Comparison of ENCODE assay signal across 7 cellular contexts in genomic region chr1:206674745-206675175, GRCh38. TPM values are rescaled to one million over a fixed set of nuclear protein-coding genes. Genes with fewer than 3 reads are reported as not detected.
DNase-seq lines count a peak whose midpoint lies in the region; ATAC-seq, FAIRE-seq and TF ChIP-seq lines count a peak whose summit lies in the region.

No MANE protein-coding gene starts in this region.

- no peak for TF ChIP-seq RAD21 in K562 (CRISPR knock-in tag; conservative IDR thresholded peaks at IDR 0.05 in 1 of 2, IDR thresholded peaks at IDR 0.05 in 1 of 2)

- no peak overlapping the region; the same call in 2 of the 3 replicates for H3K27ac ChIP-seq in K562 (ENCODE audit: extremely low read depth, low read depth, low read length)
- H3K27ac ChIP-seq in thyroid gland, result peak overlapping the region; percentile 75 to 95 (median 75)
- no peak overlapping the region for H3K27ac ChIP-seq in naive thymus-derived CD4-positive, alpha-beta T cell (ENCODE audit: low read depth, low read length)

- 62% methylated on average over 1 of the region's 1 CpG for WGBS in K562 (ENCODE audit: insufficient coverage, low coverage, missing lambda C conversion rate)
- WGBS in thyroid gland, 2 donors, result 10 to 33% methylated on average over 1 of the region's 1 CpG

- H3K4me1 ChIP-seq in K562 (replicated peaks in 1 of 2; ENCODE audit: control insufficient read depth in 2 of 2, insufficient read depth in 2 of 2, low read length in 2 of 2) (peaks cover 42 to 72% of the 10 kb centered on the region in 2 experiments), thyroid gland (peaks cover 13 to 14% of the 10 kb centered on the region in 2 donors)
- no peaks in the 10 kb centered on the region for H3K4me1 ChIP-seq in naive thymus-derived CD4-positive, alpha-beta T cell (ENCODE audit: control insufficient read depth in 2 of 2, insufficient read depth in 2 of 2, low read length in 2 of 2)

- H2AFZ ChIP-seq in K562 (ENCODE audit: low read depth, low read length), result no peak overlapping the region

- TF ChIP-seq POLR2A in K562 (conservative IDR thresholded peaks at IDR 0.05), result no peak
- peak in 1 of 2 donors; percentile 41 for TF ChIP-seq POLR2A in thyroid gland (IDR thresholded peaks at IDR 0.05)

- no peaks in the 10 kb centered on the region for H4K20me1 ChIP-seq in K562 (replicated peaks; ENCODE audit: control insufficient read depth, insufficient read depth, low read length)

- no peak overlapping the region for H3K4me3 Mint-ChIP-seq in naive thymus-derived CD4-positive, alpha-beta T cell

- 0 out of 2 replicates have a peak overlapping the region, but pooled peaks have one; percentile 30 for H3K4me2 ChIP-seq in K562 (ENCODE audit: insufficient read depth, low read length)

- CTCF ChIA-PET in K562 (lab: Yijun Ruan, JAX; ENCODE audit: low intra/inter-chr PET ratio), result no interaction called here
- CTCF ChIA-PET in naive thymus-derived CD4-positive, alpha-beta T cell (lab: Charles Lee), result interaction anchor here (3.1 kb wide), 1 partner anchor 11 kb away, joined by 14 read pairs; no protein-coding TSS in a partner anchor

- H3K4me3 ChIP-seq in K562 (no peak overlapping the region), thyroid gland (replicated peaks in 1 of 3) (no peak overlapping the region)
- H3K4me3 ChIP-seq in naive thymus-derived CD4-positive, alpha-beta T cell (ENCODE audit: low read length), result no peak overlapping the region

- H3K36me3 Mint-ChIP-seq in naive thymus-derived CD4-positive, alpha-beta T cell, result no peaks in the 10 kb centered on the region

- intact Hi-C loops in K562 (cut with micrococcal nuclease) (loop anchor here (5.0 kb wide), 1 partner anchor 33 kb away; no protein-coding TSS in a partner anchor), thyroid gland (cut with DNase I) (no loop called here)
- intact Hi-C loops in naive thymus-derived CD4-positive, alpha-beta T cell (cut with micrococcal nuclease), result no loop called here

- no peak for TF ChIP-seq CTCF in K562 (IDR thresholded peaks at IDR 0.05 in 2 of 3, conservative IDR thresholded peaks at IDR 0.05 in 1 of 3; ENCODE audit: insufficient read depth in 2 of 3, low read depth in 1 of 3, low read length in 3 of 3)
- TF ChIP-seq CTCF in thyroid gland (IDR thresholded peaks at IDR 0.05), result no peak

- TF ChIP-seq EP300 in K562 (IDR thresholded peaks at IDR 0.05; ENCODE audit: low read length), result no peak

- POLR2A ChIA-PET in K562 (lab: Yijun Ruan, JAX), result interaction anchor here (1.6 to 3.7 kb wide), 3 partner anchors 10 to 15 kb away, joined by 5 to 40 read pairs (median 19); partner anchors contain the start of gene MAPKAPK2
- POLR2A ChIA-PET in naive thymus-derived CD4-positive, alpha-beta T cell (lab: Charles Lee), result interaction anchor here (0.6 kb wide), 1 partner anchor 545 kb away, joined by 3 read pairs; no protein-coding TSS in a partner anchor

- DNase-seq in HS-5 (ENCODE audit: low read depth), result peak; percentile 96
- peak in 2 of 4 experiments; percentile 62 to 69 for DNase-seq in K562 (ENCODE audit: extremely low read depth in 1 of 4, low spot score in 3 of 4)
- DNase-seq in kidney glomerular epithelial cell (lab: John Stamatoyannopoulos, UW), result peak; percentile 90
- DNase-seq in thyroid gland, result peak; percentile 90 to 91
- DNase-seq in D341Med (ENCODE audit: low spot score), result no peak
- no peak for DNase-seq in naive thymus-derived CD4-positive, alpha-beta T cell

- FAIRE-seq in K562 (lab: Jason Lieb, UNC), result no peak

- in situ Hi-C loops in K562 (cut with MboI), result no loop called here

- H3K79me2 ChIP-seq in K562 (ENCODE audit: control insufficient read depth, insufficient read depth, low read length), result no peaks in the 10 kb centered on the region

- no peak overlapping the region for H3K27ac Mint-ChIP-seq in naive thymus-derived CD4-positive, alpha-beta T cell

- ATAC-seq in K562, result no peak
- ATAC-seq in GM21737 (IDR thresholded peaks at IDR 0.05; ENCODE audit: unreplicated experiment), result no peak
- no peak for ATAC-seq in naive thymus-derived CD4-positive, alpha-beta T cell

- no TSS peak for BruUV-seq in K562 (replicated peaks; lab: Mats Ljungman, UMichigan)

- no peaks in the 10 kb centered on the region for H3K9me3 ChIP-seq in K562 (replicated peaks; ENCODE audit: control insufficient read depth, insufficient read depth, low read depth, low read length)
- no peaks in the 10 kb centered on the region for H3K9me3 ChIP-seq in thyroid gland
- H3K9me3 ChIP-seq in naive thymus-derived CD4-positive, alpha-beta T cell (ENCODE audit: control insufficient read depth in 2 of 3, low read length in 3 of 3), result no peaks in the 10 kb centered on the region

- H3K9me1 ChIP-seq in K562 (ENCODE audit: control insufficient read depth, insufficient read depth, low read length), result no peaks in the 10 kb centered on the region

- H3K27me3 ChIP-seq in K562 (ENCODE audit: control insufficient read depth in 2 of 2, insufficient read depth in 2 of 2, low read length in 2 of 2) (no peaks in the 10 kb centered on the region), thyroid gland (no peaks in the 10 kb centered on the region)
- no peaks in the 10 kb centered on the region for H3K27me3 ChIP-seq in naive thymus-derived CD4-positive, alpha-beta T cell (ENCODE audit: control insufficient read depth in 2 of 2, insufficient read depth in 2 of 2, low read length in 2 of 2)

- H3K9ac ChIP-seq in K562 (ENCODE audit: insufficient read depth in 1 of 2, low read depth in 2 of 2, low read length in 2 of 2), result peak overlapping the region in 1 of 2 experiments; percentile 53; a peak in 1 of 4 replicates

- H3K36me3 ChIP-seq in K562 (ENCODE audit: control insufficient read depth, insufficient read depth, low read length) (no peaks in the 10 kb centered on the region), thyroid gland (no peaks in the 10 kb centered on the region)
- no peaks in the 10 kb centered on the region for H3K36me3 ChIP-seq in naive thymus-derived CD4-positive, alpha-beta T cell (ENCODE audit: control insufficient read depth in 2 of 3, insufficient read depth in 3 of 3, low read length in 3 of 3)

- H3K27me3 Mint-ChIP-seq in naive thymus-derived CD4-positive, alpha-beta T cell, result peaks cover 0 to 12% (median 5%) of the 10 kb centered on the region in 5 donors

- H3K4me1 Mint-ChIP-seq in naive thymus-derived CD4-positive, alpha-beta T cell, result peaks cover 0 to 5% (median 0%) of the 10 kb centered on the region in 7 donors

- no peaks in the 10 kb centered on the region for H3K9me3 Mint-ChIP-seq in naive thymus-derived CD4-positive, alpha-beta T cell

TF ChIP-seq in K562, 482 proteins besides CTCF, POLR2A, EP300 and RAD21 (continues in another document):
- TF ChIP-seq FOXK2 (conservative IDR thresholded peaks at IDR 0.05 in 1 of 2, IDR thresholded peaks at IDR 0.05 in 1 of 2; ENCODE audit: low read depth in 2 of 2) (peak; percentile 25 to 26; a peak in 1 of 4 replicates), SNIP1 (IDR thresholded peaks at IDR 0.05; ENCODE audit: low read depth) (no peak), CEBPG (CRISPR knock-in tag; IDR thresholded peaks at IDR 0.05) (no peak), CEBPG (tag; conservative IDR thresholded peaks at IDR 0.05 in 1 of 2, IDR thresholded peaks at IDR 0.05 in 1 of 2) (0 out of 4 replicates have a peak, but pooled peaks of 1 of the 2 experiments have one; percentile 10)

RNA-seq across cellular contexts. Expression of gene MAPKAPK2, which starts 9.9 kb away (rescaled TPM):
- 70.6 and 157 TPM in 2 replicates for total RNA-seq in K562 (2011; cell fraction: chromatin; rRNA removed; ENCODE audit: low replicate concordance)
- 89.5 and 98.9 TPM in 2 replicates for total RNA-seq in K562 (2011; cell fraction: nucleolus; rRNA removed)
- 74.0 and 80.4 TPM in 2 replicates for total RNA-seq in K562 (2011; cell fraction: nucleoplasm; rRNA removed)
- total RNA-seq in K562 (2014; rRNA removed) (52.1 and 57.2 TPM in 2 replicates), K562 (2014; rRNA removed; fragmentation: Illumina TruSeq; extraction: Trizol) (36.1 and 36.6 TPM in 2 replicates), K562 (2015; rRNA removed; fragmentation: Illumina TruSeq; extraction: Trizol) (33.3 and 35.6 TPM in 2 replicates), K562 (2021) (81.3 and 94.2 TPM in 2 replicates), thyroid gland (10 to 100 TPM; 48.5 to 64.0 (median 59.9) TPM)
- polyA plus RNA-seq in K562 (2011; rRNA removed) (66.5 and 72.1 TPM in 2 replicates), K562 (2014; fragmentation: Illumina TruSeq; extraction: Trizol) (73.6 and 78.3 TPM in 2 replicates), K562 (2014; fragmentation: Nextera tagmentation; extraction: Ambion mirVana) (1 to 10 TPM in 1 of 2 experiments, under 1 TPM in 1; 0.63 to 1.3 TPM), K562 (2014; rRNA removed) (53.4 and 57.2 TPM in 2 replicates)
- polyA plus RNA-seq in K562 (2011; cell fraction: cytosol; rRNA removed), result 68.3 and 74.8 TPM in 2 replicates
- polyA plus RNA-seq in K562 (2011; cell fraction: nucleus; rRNA removed), result 140 and 167 TPM in 2 replicates
- polyA plus RNA-seq in K562 (2012), result 53.3 and 64.1 TPM in 2 replicates
- polyA minus RNA-seq in K562 (2011; rRNA and poly(A)+ RNA removed), result 48.3 and 60.9 TPM in 2 replicates
- 37.6 and 41.0 TPM in 2 replicates for polyA minus RNA-seq in K562 (2011; cell fraction: cytosol; rRNA and poly(A)+ RNA removed)
- polyA minus RNA-seq in K562 (2011; cell fraction: nucleus; rRNA and poly(A)+ RNA removed), result 30.2 and 35.1 TPM in 2 replicates
- 100 to 1,000 TPM in 1 of 5 experiments, 10 to 100 TPM in 4; 49.6 to 123 (median 80.5) TPM for total RNA-seq in naive thymus-derived CD4-positive, alpha-beta T cell
- polyA plus RNA-seq in naive thymus-derived CD4-positive, alpha-beta T cell, result 1 to 10 TPM; 1.4 to 2.0 TPM

RNA-seq across cellular contexts. Expression of gene DYRK3, which starts 39.4 kb away (rescaled TPM):
- 39.6 and 56.6 TPM in 2 replicates for total RNA-seq in K562 (2011; cell fraction: chromatin; rRNA removed; ENCODE audit: low replicate concordance)
- total RNA-seq in K562 (2011; cell fraction: nucleolus; rRNA removed), result 27.2 and 29.9 TPM in 2 replicates
- total RNA-seq in K562 (2011; cell fraction: nucleoplasm; rRNA removed), result 31.7 and 33.1 TPM in 2 replicates
- total RNA-seq in K562 (2014; rRNA removed) (22.5 and 33.6 TPM in 2 replicates), K562 (2014; rRNA removed; fragmentation: Illumina TruSeq; extraction: Trizol) (29.6 and 31.0 TPM in 2 replicates), K562 (2015; rRNA removed; fragmentation: Illumina TruSeq; extraction: Trizol) (23.3 and 25.7 TPM in 2 replicates), K562 (2021) (30.2 and 31.6 TPM in 2 replicates), thyroid gland (10 to 100 TPM; 14.5 to 21.2 (median 15.9) TPM)
- polyA plus RNA-seq in K562 (2011; rRNA removed) (30.8 and 33.7 TPM in 2 replicates), K562 (2014; fragmentation: Illumina TruSeq; extraction: Trizol) (24.8 and 30.2 TPM in 2 replicates), K562 (2014; fragmentation: Nextera tagmentation; extraction: Ambion mirVana) (1 to 10 TPM; 4.5 to 5.2 TPM), K562 (2014; rRNA removed) (16.3 and 20.2 TPM in 2 replicates)
- 14.5 and 17.4 TPM in 2 replicates for polyA plus RNA-seq in K562 (2011; cell fraction: cytosol; rRNA removed)
- polyA plus RNA-seq in K562 (2011; cell fraction: nucleus; rRNA removed), result 20.4 and 23.2 TPM in 2 replicates
- polyA plus RNA-seq in K562 (2012), result 17.0 and 17.6 TPM in 2 replicates
- polyA minus RNA-seq in K562 (2011; rRNA and poly(A)+ RNA removed), result 52.0 and 59.7 TPM in 2 replicates
- polyA minus RNA-seq in K562 (2011; cell fraction: cytosol; rRNA and poly(A)+ RNA removed), result 21.9 and 25.0 TPM in 2 replicates
- 13.9 and 20.9 TPM in 2 replicates for polyA minus RNA-seq in K562 (2011; cell fraction: nucleus; rRNA and poly(A)+ RNA removed)
- 1 to 10 TPM in 2 of 5 experiments, under 1 TPM in 3; 0.22 to 8.2 (median 0.69) TPM for total RNA-seq in naive thymus-derived CD4-positive, alpha-beta T cell
- polyA plus RNA-seq in naive thymus-derived CD4-positive, alpha-beta T cell, result not detected

Comparison
In these comparisons a context has a peak if more than half of its experiments do, and no peak if none do; other contexts are left out.
1. DNase-seq: peak in HS-5 (single experiment), kidney glomerular epithelial cell (single experiment) and thyroid gland (2 of 2); none in D341Med (single experiment) and naive thymus-derived CD4-positive, alpha-beta T cell (0 of 9).
2. H3K27ac ChIP-seq: peak in thyroid gland (3 of 3); none in K562 (single experiment) and naive thymus-derived CD4-positive, alpha-beta T cell (single experiment).